In the genomic region with DNA sequence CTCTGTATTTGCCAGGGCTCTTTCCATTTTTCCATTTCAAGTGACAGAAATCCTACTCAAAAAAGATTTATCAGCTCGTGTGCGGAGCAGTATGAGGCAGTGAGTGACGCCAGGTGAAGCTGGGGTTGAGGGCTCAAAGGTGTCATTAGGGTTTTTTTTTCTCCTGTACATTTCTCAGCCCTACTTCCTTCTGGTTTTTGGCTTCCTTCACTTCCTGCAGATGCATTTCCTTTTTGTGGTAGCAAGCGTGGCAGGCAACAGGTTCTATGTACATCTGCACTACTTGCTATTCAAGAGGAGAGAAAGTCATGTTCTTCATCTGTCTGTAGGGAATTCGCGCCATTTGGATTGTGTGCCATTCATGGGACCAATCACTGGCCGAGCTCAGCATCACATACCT, we compare ENCODE assay signal across 13 cellular contexts. TPM values are rescaled to one million over a fixed set of nuclear protein-coding genes. Genes with fewer than 3 reads are reported as not detected.
DNase-seq lines count a peak whose midpoint lies in the region; ATAC-seq, FAIRE-seq and TF ChIP-seq lines count a peak whose summit lies in the region.
"Had no signal": no experiment of that assay in that cellular context is flagged by ENCODE, and none has a peak within 500 bp of the region (broad histone marks: within the 10 kb centered on the region; RNA-seq: fewer than 3 reads in every experiment).

No MANE protein-coding gene starts in this region.

- H3K27ac Mint-ChIP-seq in activated naive CD8-positive, alpha-beta T cell treated with anti-CD3 and anti-CD28 coated beads, Interleukin-2, amount 50 U/mL, for 24 hours = peak overlapping the region; percentile 61
- H3K27ac Mint-ChIP-seq: WTC11 had no signal

- DNase-seq in right lobe of liver (no peak), HepG2 (ENCODE audit: low spot score) (no peak), T-helper 2 cell (peak in 3 of 5 experiments; percentile 5 to 93 (median 85)), foreskin fibroblast (no peak), GM20000 (ENCODE audit: low spot score) (no peak), NCI-H1694 (lab: John Stamatoyannopoulos, UW) (no peak)
- no peak for DNase-seq in activated naive CD8-positive, alpha-beta T cell treated with anti-CD3 and anti-CD28 coated beads, Interleukin-2, amount 50 U/mL, for 24 hours
- DNase-seq: tibial artery had no signal

- BruUV-seq in HepG2 (replicated peaks; lab: Mats Ljungman, UMichigan) = no TSS peak

- no peak overlapping the region for H3K4me2 ChIP-seq in HepG2 (ENCODE audit: low read depth, low read length)

- TF ChIP-seq CTCF in right lobe of liver (IDR thresholded peaks at IDR 0.05) (no peak), HepG2 (CRISPR knock-in tag; IDR thresholded peaks at IDR 0.05) (no peak), foreskin fibroblast (IDR thresholded peaks at IDR 0.05; ENCODE audit: low read depth, low read length) (no peak), GM20000 (IDR thresholded peaks at IDR 0.05; ENCODE audit: extremely low read depth, missing control alignments) (no peak)

- in situ Hi-C loops in HepG2 (cut with HindIII; ENCODE audit: extremely low pct_ligation_motif_present, low pct_unique_long_range_greater_than_20kb) = no loop called here

- H3K9me3 ChIP-seq in right lobe of liver = no peaks in the 10 kb centered on the region
- peaks cover 14% of the 10 kb centered on the region for H3K9me3 ChIP-seq in HepG2 (ENCODE audit: low read length)
- H3K9me3 ChIP-seq in thymus (ENCODE audit: control insufficient read depth) = no peaks in the 10 kb centered on the region
- H3K9me3 ChIP-seq: tibial artery had no signal

- no peak overlapping the region for H3K9ac ChIP-seq in HepG2 (ENCODE audit: insufficient read depth, low read depth, low read length)

- H3K4me1 Mint-ChIP-seq in activated naive CD8-positive, alpha-beta T cell treated with anti-CD3 and anti-CD28 coated beads, Interleukin-2, amount 50 U/mL, for 24 hours = peaks cover 68% of the 10 kb centered on the region

- H3K36me3 ChIP-seq in right lobe of liver = no peaks in the 10 kb centered on the region
- no peaks in the 10 kb centered on the region for H3K36me3 ChIP-seq in HepG2 (replicated peaks in 1 of 2; ENCODE audit: control insufficient read depth in 1 of 2, insufficient read depth in 2 of 2, low read length in 2 of 2)
- H3K36me3 ChIP-seq in thymus (ENCODE audit: control insufficient read depth, insufficient read depth) = no peaks in the 10 kb centered on the region
- H3K36me3 ChIP-seq: tibial artery had no signal

- TF ChIP-seq POLR2A in right lobe of liver (IDR thresholded peaks at IDR 0.05) = no peak
- TF ChIP-seq POLR2A in HepG2 (IDR thresholded peaks at IDR 0.05; ENCODE audit: insufficient read depth in 1 of 2, low read depth in 2 of 2, low read length in 2 of 2) = no peak

- 66% methylated on average over 7 of the region's 7 CpGs for WGBS in right lobe of liver (ENCODE audit: insufficient coverage, low coverage, low lambda C conversion rate, missing lambda C conversion rate)
- WGBS in HepG2 (ENCODE audit: low lambda C conversion rate) = 63% methylated on average over 7 of the region's 7 CpGs
- 10% methylated on average over 7 of the region's 7 CpGs for WGBS in thymus

- no peaks in the 10 kb centered on the region for H3K27me3 Mint-ChIP-seq in activated naive CD8-positive, alpha-beta T cell treated with anti-CD3 and anti-CD28 coated beads, Interleukin-2, amount 50 U/mL, for 24 hours

- H3K4me3 Mint-ChIP-seq in activated naive CD8-positive, alpha-beta T cell treated with anti-CD3 and anti-CD28 coated beads, Interleukin-2, amount 50 U/mL, for 24 hours = peak overlapping the region; percentile 57
- H3K4me3 Mint-ChIP-seq: WTC11 had no signal

- no peak for FAIRE-seq in HepG2 (lab: Jason Lieb, UNC)
- FAIRE-seq: islet of Langerhans had no signal

- POLR2A ChIA-PET in HepG2 (lab: Yijun Ruan, JAX) = no interaction called here

- intact Hi-C loops in right lobe of liver (cut with DNase I) = no loop called here
- intact Hi-C loops in HepG2 (cut with micrococcal nuclease; ENCODE audit: unreplicated experiment) = no loop called here

- no peaks in the 10 kb centered on the region for H3K36me3 Mint-ChIP-seq in activated naive CD8-positive, alpha-beta T cell treated with anti-CD3 and anti-CD28 coated beads, Interleukin-2, amount 50 U/mL, for 24 hours (ENCODE audit: low read depth)
- H3K36me3 Mint-ChIP-seq: WTC11 had no signal

- H3K79me2 ChIP-seq in HepG2 (ENCODE audit: insufficient read depth, low read length) = no peaks in the 10 kb centered on the region

- H3K4me3 ChIP-seq in right lobe of liver (no peak overlapping the region), HepG2 (replicated peaks in 1 of 3; ENCODE audit: insufficient read depth in 1 of 3, low read depth in 2 of 3, low read length in 3 of 3) (no peak overlapping the region), thymus (ENCODE audit: low read length) (peak overlapping the region; percentile 29), foreskin fibroblast (ENCODE audit: low read depth in 1 of 2, low read length in 2 of 2) (no peak overlapping the region)
- H3K4me3 ChIP-seq: tibial artery had no signal

- no peaks in the 10 kb centered on the region for H3K4me1 ChIP-seq in right lobe of liver
- H3K4me1 ChIP-seq in HepG2 (ENCODE audit: insufficient read depth, low read length) = peaks cover 17% of the 10 kb centered on the region
- H3K4me1 ChIP-seq in thymus (ENCODE audit: control insufficient read depth, insufficient read depth, low read length) = peaks cover 13% of the 10 kb centered on the region
- H3K4me1 ChIP-seq: tibial artery had no signal

- no peak overlapping the region for H3K27ac ChIP-seq in right lobe of liver
- no peak overlapping the region for H3K27ac ChIP-seq in HepG2 (ENCODE audit: extremely low read length, insufficient read depth, low read length)
- H3K27ac ChIP-seq in thymus (ENCODE audit: low read depth) = peak overlapping the region; percentile 92
- H3K27ac ChIP-seq: HL-60, tibial artery had no signal

- ATAC-seq in right lobe of liver = peak; percentile 21 to 41 (median 32)
- ATAC-seq in HepG2 = no peak
- peak; percentile 45 for ATAC-seq in activated naive CD8-positive, alpha-beta T cell treated with anti-CD3 and anti-CD28 coated beads, Interleukin-2, amount 50 U/mL, for 24 hours
- ATAC-seq: Panc1, WTC11 had no signal

- TF ChIP-seq RAD21 in HepG2 (CRISPR knock-in tag; IDR thresholded peaks at IDR 0.05) = no peak

- H3K27me3 ChIP-seq in right lobe of liver (no peaks in the 10 kb centered on the region), HepG2 (ENCODE audit: control insufficient read depth in 1 of 2, insufficient read depth in 2 of 2, low read length in 2 of 2) (no peaks in the 10 kb centered on the region), thymus (ENCODE audit: control insufficient read depth, insufficient read depth) (no peaks in the 10 kb centered on the region)
- H3K27me3 ChIP-seq: tibial artery had no signal

- H3K9me3 Mint-ChIP-seq in activated naive CD8-positive, alpha-beta T cell treated with anti-CD3 and anti-CD28 coated beads, Interleukin-2, amount 50 U/mL, for 24 hours = no peaks in the 10 kb centered on the region
- H3K9me3 Mint-ChIP-seq: WTC11 had no signal

- CTCF ChIA-PET in HepG2 (lab: Yijun Ruan, JAX; ENCODE audit: low intra/inter-chr PET ratio, low total read pairs) = no interaction called here

- H4K20me1 ChIP-seq in HepG2 (ENCODE audit: insufficient read depth, low read length) = no peaks in the 10 kb centered on the region

- TF ChIP-seq EP300 in HepG2 (IDR thresholded peaks at IDR 0.05; ENCODE audit: low read depth in 2 of 2, low read length in 2 of 2) = no peak
- TF ChIP-seq EP300 in HepG2 (CRISPR knock-in tag; IDR thresholded peaks at IDR 0.05; ENCODE audit: borderline replicate concordance) = no peak

- no peak overlapping the region for H2AFZ ChIP-seq in HepG2 (ENCODE audit: low read length)

TF ChIP-seq in HepG2, 621 proteins besides CTCF, POLR2A, EP300 and RAD21 (continues in another document):
- TF ChIP-seq, protein P1, sequence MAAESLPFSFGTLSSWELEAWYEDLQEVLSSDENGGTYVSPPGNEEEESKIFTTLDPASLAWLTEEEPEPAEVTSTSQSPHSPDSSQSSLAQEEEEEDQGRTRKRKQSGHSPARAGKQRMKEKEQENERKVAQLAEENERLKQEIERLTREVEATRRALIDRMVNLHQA (CRISPR knock-in tag; IDR thresholded peaks at IDR 0.05) = no peak

RNA-seq across cellular contexts. Expression of a gene that starts 52.8 kb away (rescaled TPM):
- total RNA-seq in right lobe of liver = 10 to 100 TPM in 1 of 6 experiments, 1 to 10 TPM in 5; 2.9 to 11.3 (median 6.4) TPM
- total RNA-seq in HepG2 (2016; rRNA removed; fragmentation: Illumina TruSeq; extraction: Trizol) = not detected in 2 replicates
- not detected in 2 replicates for total RNA-seq in HepG2 (2016; cell fraction: cytosol; rRNA removed; fragmentation: Illumina TruSeq; extraction: Trizol; ENCODE audit: low read depth)
- not detected in 2 replicates for total RNA-seq in HepG2 (2016; cell fraction: insoluble cytoplasmic fraction; rRNA removed; fragmentation: Illumina TruSeq; extraction: Trizol)
- total RNA-seq in HepG2 (2016; cell fraction: membrane; rRNA removed; fragmentation: Illumina TruSeq; extraction: Trizol) = not detected in 2 replicates
- total RNA-seq in HepG2 (2016; cell fraction: nucleus; rRNA removed; fragmentation: Illumina TruSeq; extraction: Trizol) = not detected in 2 replicates
- not detected in 2 replicates for polyA plus RNA-seq in HepG2 (2011; rRNA removed)
- polyA plus RNA-seq in HepG2 (2011; cell fraction: cytosol; rRNA removed) = not detected in 2 replicates
- not detected in 2 replicates for polyA plus RNA-seq in HepG2 (2011; cell fraction: nucleus; rRNA removed)
- not detected in 2 replicates for polyA plus RNA-seq in HepG2 (2012)
- not detected in 2 replicates for polyA plus RNA-seq in HepG2 (2016; cell fraction: cytosol; fragmentation: Illumina TruSeq; extraction: Trizol; ENCODE audit: low read depth)
- polyA plus RNA-seq in HepG2 (2016; cell fraction: insoluble cytoplasmic fraction; fragmentation: Illumina TruSeq; extraction: Trizol; ENCODE audit: low read depth) = not detected in 2 replicates
- not detected in 2 replicates for polyA plus RNA-seq in HepG2 (2016; cell fraction: membrane; fragmentation: Illumina TruSeq; extraction: Trizol; ENCODE audit: low read depth)
- not detected in 2 replicates for polyA plus RNA-seq in HepG2 (2016; cell fraction: nucleus; fragmentation: Illumina TruSeq; extraction: Trizol; ENCODE audit: insufficient read depth, low read depth)
- polyA minus RNA-seq in HepG2 (2011; rRNA and poly(A)+ RNA removed; ENCODE audit: low replicate concordance) = not detected in 2 replicates
- not detected in 2 replicates for polyA minus RNA-seq in HepG2 (2011; cell fraction: cytosol; rRNA and poly(A)+ RNA removed)
- not detected in 2 replicates for polyA minus RNA-seq in HepG2 (2011; cell fraction: nucleus; rRNA and poly(A)+ RNA removed)
- polyA plus RNA-seq in thymus = 47.1 TPM

Comparison
In these comparisons a context has a peak if more than half of its experiments do, and no peak if none do; other contexts are left out.
1. DNase-seq: peak in T-helper 2 cell (3 of 5); none in right lobe of liver (0 of 3), HepG2 (single experiment), activated naive CD8-positive, alpha-beta T cell treated with anti-CD3 and anti-CD28 coated beads, Interleukin-2, amount 50 U/mL, for 24 hours (single experiment), foreskin fibroblast (0 of 2), GM20000 (single experiment) and NCI-H1694 (single experiment).